In genomic region chr11:128135451-128135850, GRCh38 we compare ENCODE assay signal across 21 cellular contexts.
DNase-seq lines count a peak whose midpoint lies in the region; ATAC-seq and TF ChIP-seq lines count a peak whose summit lies in the region.
"Had no signal": no experiment of that assay in that cellular context is flagged by ENCODE, and none has a peak within 500 bp of the region (broad histone marks: within the 10 kb centered on the region; RNA-seq: fewer than 3 reads in every experiment).

No MANE protein-coding gene starts in this region.

- no peak overlapping the region for H3K9ac ChIP-seq in GM23248
- H3K9ac ChIP-seq in endodermal cell (ENCODE audit: extremely low read depth, low read length, poor library complexity, severe bottlenecking), result no peak overlapping the region

- no peak for TF ChIP-seq CTCF in RWPE2 (IDR thresholded peaks at IDR 0.05; ENCODE audit: poor library complexity, severe bottlenecking)
- TF ChIP-seq CTCF in endodermal cell (conservative IDR thresholded peaks at IDR 0.05), result no peak
- TF ChIP-seq CTCF in osteoblast (IDR thresholded peaks at IDR 0.05; ENCODE audit: extremely low read depth, low read depth, low read length), result no peak
- no peak for TF ChIP-seq CTCF in ascending aorta (IDR thresholded peaks at IDR 0.05)

- H3K4me3 ChIP-seq in GM23248 (no peak overlapping the region), RWPE2 (ENCODE audit: severe bottlenecking) (no peak overlapping the region), endodermal cell (ENCODE audit: low read length) (no peak overlapping the region), osteoblast (ENCODE audit: insufficient read depth, low read length) (no peak overlapping the region), ascending aorta (no peak overlapping the region)
- H3K4me3 ChIP-seq: GM12878 had no signal

- H3F3A ChIP-seq in GM23248 (ENCODE audit: insufficient read depth), result peaks cover 16% of the 10 kb centered on the region; the same call in 1 of the 2 replicates

- no peaks in the 10 kb centered on the region for H3K9me2 ChIP-seq in GM23248 (ENCODE audit: insufficient read depth)

- H3K27me3 Mint-ChIP-seq in endodermal cell (ENCODE audit: insufficient read depth), result peaks cover 4% of the 10 kb centered on the region
- H3K27me3 Mint-ChIP-seq: activated CD8-positive, alpha-beta T cell treated with anti-CD3 and anti-CD28 coated beads for 36 hours had no signal

- ATAC-seq in RWPE2 (ENCODE audit: low read depth) (peak; percentile 86), GM18511 (IDR thresholded peaks at IDR 0.05; ENCODE audit: unreplicated experiment) (no peak)
- ATAC-seq: activated CD8-positive, alpha-beta T cell treated with anti-CD3 and anti-CD28 coated beads for 36 hours; activated T-cell treated with anti-CD3 and anti-CD28 coated beads, Interleukin-2, amount 50 U/mL, for 72 hours; GM12878; stimulated activated naive CD8-positive, alpha-beta T cell treated with anti-CD3 and anti-CD28 coated beads, Interleukin-15, Interleukin-2, amounts not matched to agents 100 U/mL and 50 U/mL, for 24 hours had no signal

- intact Hi-C loops in ascending aorta (cut with DNase I), result no loop called here

- peaks cover 9% of the 10 kb centered on the region for H3K4me1 Mint-ChIP-seq in endodermal cell

- H2AFZ ChIP-seq in GM23248 (no peak overlapping the region), osteoblast (ENCODE audit: low read length) (no peak overlapping the region)

- H4K20me1 ChIP-seq in GM23248 (ENCODE audit: insufficient read depth) (no peaks in the 10 kb centered on the region), osteoblast (ENCODE audit: insufficient read depth, low read length) (no peaks in the 10 kb centered on the region)

- no peaks in the 10 kb centered on the region for H3K79me2 ChIP-seq in GM23248 (ENCODE audit: insufficient read depth)
- no peaks in the 10 kb centered on the region for H3K79me2 ChIP-seq in osteoblast (ENCODE audit: insufficient read depth, low read length)

- H3K4me2 ChIP-seq in GM23248 (ENCODE audit: unreplicated experiment) (no peak overlapping the region), osteoblast (ENCODE audit: insufficient read depth, low read length) (no peak overlapping the region)

- H3K27ac ChIP-seq in GM23248 (no peak overlapping the region), RWPE2 (ENCODE audit: poor library complexity, severe bottlenecking) (peak overlapping the region; percentile 80), endodermal cell (ENCODE audit: low read depth, low read length) (peak overlapping the region; percentile 38), osteoblast (ENCODE audit: low read depth, low read length) (no peak overlapping the region), ascending aorta (no peak overlapping the region)

- H3K27me3 ChIP-seq in GM23248 (replicated peaks; ENCODE audit: insufficient read depth) (no peaks in the 10 kb centered on the region), RWPE2 (ENCODE audit: insufficient read depth, poor library complexity, severe bottlenecking) (no peaks in the 10 kb centered on the region), endodermal cell (ENCODE audit: control insufficient read depth, insufficient read depth, low read length, poor library complexity, severe bottlenecking) (no peaks in the 10 kb centered on the region), osteoblast (ENCODE audit: insufficient read depth, low read length) (no peaks in the 10 kb centered on the region), ascending aorta (no peaks in the 10 kb centered on the region)

- peaks cover 16% of the 10 kb centered on the region for H3K4me1 ChIP-seq in GM23248 (ENCODE audit: insufficient read depth)
- peaks cover 13% of the 10 kb centered on the region for H3K4me1 ChIP-seq in RWPE2 (ENCODE audit: insufficient read depth, poor library complexity, severe bottlenecking)
- H3K4me1 ChIP-seq in endodermal cell (ENCODE audit: control insufficient read depth, insufficient read depth, low read length), result no peaks in the 10 kb centered on the region
- no peaks in the 10 kb centered on the region for H3K4me1 ChIP-seq in osteoblast (ENCODE audit: insufficient read depth, low read length)
- peaks cover 0 to 7% of the 10 kb centered on the region in 2 donors for H3K4me1 ChIP-seq in ascending aorta

- WGBS in GM23248 (ENCODE audit: low coverage in 1 of 2, low lambda C conversion rate in 2 of 2, missing lambda C conversion rate in 2 of 2), 2 experiments, result 45 to 50% methylated on average over 2 of the region's 2 CpGs
- WGBS in endodermal cell (ENCODE audit: insufficient coverage in 1 of 2, insufficient read length in 1 of 2), 2 experiments, result 50 to 74% methylated on average over 2 of the region's 2 CpGs

- H3K4me3 Mint-ChIP-seq in endodermal cell, result no peak overlapping the region
- H3K4me3 Mint-ChIP-seq: activated CD8-positive, alpha-beta T cell treated with anti-CD3 and anti-CD28 coated beads for 36 hours; activated T-cell treated with anti-CD3 and anti-CD28 coated beads, Interleukin-2, amount 50 U/mL, for 72 hours; immature natural killer cell; nephron progenitor cell had no signal

- H3K36me3 Mint-ChIP-seq in endodermal cell (ENCODE audit: low read depth), result no peaks in the 10 kb centered on the region

- no peaks in the 10 kb centered on the region for H3K9me3 ChIP-seq in GM23248 (ENCODE audit: low read depth)
- no peaks in the 10 kb centered on the region for H3K9me3 ChIP-seq in RWPE2 (ENCODE audit: severe bottlenecking)
- H3K9me3 ChIP-seq in endodermal cell (ENCODE audit: control insufficient read depth, low read length), result peaks cover 8% of the 10 kb centered on the region
- no peaks in the 10 kb centered on the region for H3K9me3 ChIP-seq in osteoblast (ENCODE audit: low read depth, low read length)
- H3K9me3 ChIP-seq in ascending aorta, result no peaks in the 10 kb centered on the region

- no peak overlapping the region for H3K27ac Mint-ChIP-seq in endodermal cell
- H3K27ac Mint-ChIP-seq: activated CD8-positive, alpha-beta T cell treated with anti-CD3 and anti-CD28 coated beads for 36 hours; activated T-cell treated with anti-CD3 and anti-CD28 coated beads, Interleukin-2, amount 50 U/mL, for 72 hours; immature natural killer cell; nephron progenitor cell had no signal

- DNase-seq in GM23248, result peak; percentile 38
- no peak for DNase-seq in RWPE2 (ENCODE audit: low spot score)
- DNase-seq in endodermal cell, result no peak
- DNase-seq in osteoblast (ENCODE audit: insufficient read length, low spot score, missing footprints), result peak; percentile 14
- no peak for DNase-seq in T-helper 1 cell
- no peak for DNase-seq in ascending aorta (ENCODE audit: low spot score in 2 of 2)
- no peak for DNase-seq in DMS79 (lab: John Stamatoyannopoulos, UW)
- DNase-seq: activated CD8-positive, alpha-beta T cell treated with anti-CD3 and anti-CD28 coated beads for 36 hours; activated T-cell treated with anti-CD3 and anti-CD28 coated beads, Interleukin-2, amount 50 U/mL, for 72 hours; COR-L47; HCEC 1CT; immature natural killer cell; mesenchymal stem cell; NCI-H2029; NCI-H510A treated with DMSO at 0.1 percent for 48 hours; nephron progenitor cell; retina; stimulated activated CD4-positive, alpha-beta T cell treated with anti-CD3 and anti-CD28 coated beads, Interleukin-15, amount 100 ng/mL, for 24 hours; stimulated activated naive CD8-positive, alpha-beta T cell treated with anti-CD3 and anti-CD28 coated beads, Interleukin-15, Interleukin-2, amounts not matched to agents 100 U/mL and 50 U/mL, for 24 hours had no signal

- no peaks in the 10 kb centered on the region for H3K36me3 ChIP-seq in GM23248 (ENCODE audit: low read depth)
- H3K36me3 ChIP-seq in RWPE2 (ENCODE audit: low read depth), result no peaks in the 10 kb centered on the region
- no peaks in the 10 kb centered on the region for H3K36me3 ChIP-seq in endodermal cell (ENCODE audit: control insufficient read depth, insufficient read depth, low read length)
- H3K36me3 ChIP-seq in osteoblast (ENCODE audit: insufficient read depth, low read length), result no peaks in the 10 kb centered on the region
- H3K36me3 ChIP-seq in ascending aorta, result no peaks in the 10 kb centered on the region

- in situ Hi-C loops in GM23248 (cut with MboI), result loop anchor here (25.0 kb wide), 1 partner anchor 273 kb away; no protein-coding TSS in a partner anchor

- peaks cover 24% of the 10 kb centered on the region for H3K9me3 Mint-ChIP-seq in endodermal cell

Comparison
In these comparisons a context has a peak if more than half of its experiments do, and no peak if none do; other contexts are left out.
1. DNase-seq: peak in GM23248 (single experiment) and osteoblast (single experiment); none in RWPE2 (single experiment), endodermal cell (single experiment), T-helper 1 cell (0 of 5), ascending aorta (0 of 2) and DMS79 (single experiment).
2. H3K27ac ChIP-seq: peak in RWPE2 (single experiment) and endodermal cell (single experiment); none in GM23248 (single experiment), osteoblast (single experiment) and ascending aorta (0 of 2).